ENCODE assay signal across 12 cellular contexts in genomic region chr13:52414963-52415362, GRCh38. TPM values are rescaled to one million over a fixed set of nuclear protein-coding genes. Genes with fewer than 3 reads are reported as not detected.
DNase-seq lines count a peak whose midpoint lies in the region; TF ChIP-seq lines count a peak whose summit lies in the region.
"Had no signal": no experiment of that assay in that cellular context is flagged by ENCODE, and none has a peak within 500 bp of the region (broad histone marks: within the 10 kb centered on the region; RNA-seq: fewer than 3 reads in every experiment).

No MANE protein-coding gene starts in this region.

- POLR2A ChIA-PET in AG04450 (lab: Yijun Ruan, JAX) = interaction anchor here (0.6 to 1.1 kb wide), 2 partner anchors 35 to 202 kb away, joined by 3 to 4 read pairs; partner anchors contain the start of gene VPS36

- peak overlapping the region; percentile 80 for H3K27ac ChIP-seq in AG04450 (ENCODE audit: low read depth, low read length)

- DNase-seq in AG04450 (ENCODE audit: low read depth, low spot score) (no peak), HT1080 (ENCODE audit: low read depth) (peak; percentile 54), dedifferentiated amniotic fluid mesenchymal stem cell (ENCODE audit: extremely low spot score) (peak; percentile 73), lung microvascular endothelial cell (ENCODE audit: low read depth in 2 of 2) (peak; percentile 55 to 57), SK-N-DZ (ENCODE audit: low spot score) (no peak), Ammon's horn (ENCODE audit: low spot score) (no peak), NCI-H1417 (lab: John Stamatoyannopoulos, UW) (no peak)
- DNase-seq in stimulated activated CD4-positive, alpha-beta T cell treated with anti-CD3 and anti-CD28 coated beads, Interleukin-4, amount 100 ng/mL, for 4 hours = no peak
- DNase-seq: activated B cell treated with CpG ODN at 0.5 μM for 24 hours; effector memory CD4-positive, alpha-beta T cell; stimulated activated CD4-positive, alpha-beta T cell treated with anti-CD3 and anti-CD28 coated beads, Interleukin-1b, Interleukin-23, amount 100 ng/mL, for 48 hours; SW 1271 had no signal

- H3K4me3 ChIP-seq in AG04450 (ENCODE audit: low read depth, low read length) = no peak overlapping the region

- no peaks in the 10 kb centered on the region for H3K9me3 ChIP-seq in AG04450 (ENCODE audit: control insufficient read depth, insufficient read depth, low read length)

- CTCF ChIA-PET in AG04450 (lab: Charles Lee) = interaction anchor here (1.7 to 2.3 kb wide), 2 partner anchors 35 to 71 kb away, joined by 4 to 31 read pairs; partner anchors contain the start of gene VPS36

- no peak for TF ChIP-seq CTCF in AG04450 (IDR thresholded peaks at IDR 0.05; ENCODE audit: low read depth, low read length)

- no peaks in the 10 kb centered on the region for H3K27me3 ChIP-seq in AG04450 (ENCODE audit: control insufficient read depth, insufficient read depth, low read length)

RNA-seq across cellular contexts. Expression of gene THSD1, which starts 9.0 kb away (rescaled TPM):
- 7.9 and 8.3 TPM in 2 replicates for polyA plus RNA-seq in AG04450 (2011; rRNA removed)
- 17.9 and 19.3 TPM in 2 replicates for polyA minus RNA-seq in AG04450 (2011; rRNA and poly(A)+ RNA removed)
- total RNA-seq in HT1080 (2014; rRNA removed; shearing (Covaris generic)) = 11.9 and 13.4 TPM in 2 replicates
- 10.6 and 10.8 TPM in 2 replicates for polyA plus RNA-seq in HT1080 (2015; cell fraction: cytosol; rRNA removed)
- polyA plus RNA-seq in HT1080 (2015; cell fraction: nucleus; rRNA removed) = 15.5 and 16.0 TPM in 2 replicates
- 39.7 and 77.2 TPM in 2 replicates for total RNA-seq in lung microvascular endothelial cell
- polyA plus RNA-seq in SK-N-DZ (2014; cell fraction: cytosol; rRNA removed) = 0.54 and 0.65 TPM in 2 replicates
- polyA plus RNA-seq in SK-N-DZ (2014; cell fraction: nucleus; rRNA removed) = 1.6 and 1.8 TPM in 2 replicates

RNA-seq across cellular contexts. Expression of gene VPS36, which starts 35.5 kb away (rescaled TPM):
- 20.5 and 24.2 TPM in 2 replicates for polyA plus RNA-seq in AG04450 (2011; rRNA removed)
- polyA minus RNA-seq in AG04450 (2011; rRNA and poly(A)+ RNA removed) = 10.1 and 13.8 TPM in 2 replicates
- total RNA-seq in HT1080 (2014; rRNA removed; shearing (Covaris generic)) = 21.8 and 24.5 TPM in 2 replicates
- polyA plus RNA-seq in HT1080 (2015; cell fraction: cytosol; rRNA removed) = 18.1 and 25.4 TPM in 2 replicates
- polyA plus RNA-seq in HT1080 (2015; cell fraction: nucleus; rRNA removed) = 80.8 and 88.5 TPM in 2 replicates
- total RNA-seq in lung microvascular endothelial cell = 13.5 and 26.6 TPM in 2 replicates
- polyA plus RNA-seq in SK-N-DZ (2014; cell fraction: cytosol; rRNA removed) = 30.9 and 33.4 TPM in 2 replicates
- polyA plus RNA-seq in SK-N-DZ (2014; cell fraction: nucleus; rRNA removed) = 82.3 and 94.5 TPM in 2 replicates

RNA-seq across cellular contexts. Expression of gene CKAP2, which starts 40.3 kb away (rescaled TPM):
- polyA plus RNA-seq in AG04450 (2011; rRNA removed) = 14.3 and 18.2 TPM in 2 replicates
- polyA minus RNA-seq in AG04450 (2011; rRNA and poly(A)+ RNA removed) = 7.0 and 13.3 TPM in 2 replicates
- 43.7 and 60.0 TPM in 2 replicates for total RNA-seq in HT1080 (2014; rRNA removed; shearing (Covaris generic))
- polyA plus RNA-seq in HT1080 (2015; cell fraction: cytosol; rRNA removed) = 53.1 and 65.4 TPM in 2 replicates
- 95.9 and 101 TPM in 2 replicates for polyA plus RNA-seq in HT1080 (2015; cell fraction: nucleus; rRNA removed)
- 9.5 and 16.8 TPM in 2 replicates for total RNA-seq in lung microvascular endothelial cell
- 69.9 and 75.6 TPM in 2 replicates for polyA plus RNA-seq in SK-N-DZ (2014; cell fraction: cytosol; rRNA removed)
- 57.8 and 71.6 TPM in 2 replicates for polyA plus RNA-seq in SK-N-DZ (2014; cell fraction: nucleus; rRNA removed)

Comparison
In these comparisons a context has a peak if more than half of its experiments do, and no peak if none do; other contexts are left out.
1. DNase-seq: peak in HT1080 (single experiment), dedifferentiated amniotic fluid mesenchymal stem cell (single experiment) and lung microvascular endothelial cell (2 of 2); none in AG04450 (single experiment), SK-N-DZ (single experiment), Ammon's horn (single experiment), NCI-H1417 (0 of 3) and stimulated activated CD4-positive, alpha-beta T cell treated with anti-CD3 and anti-CD28 coated beads, Interleukin-4, amount 100 ng/mL, for 4 hours (0 of 2).